24 cellular contexts compared by ENCODE assay signal in genomic region chr5:166768536-166768935, GRCh38.
"Had no signal": no experiment of that assay in that cellular context is flagged by ENCODE, and none has a peak within 500 bp of the region (broad histone marks: within the 10 kb centered on the region; RNA-seq: fewer than 3 reads in every experiment).

No MANE protein-coding gene starts in this region.

- H3K27me3 Mint-ChIP-seq: activated CD4-positive, alpha-beta T cell treated with anti-CD3 and anti-CD28 coated beads, Interleukin-2, amount 10 ng/mL, durations not matched to agents 24 days and 14 days; activated naive CD8-positive, alpha-beta T cell treated with anti-CD3 and anti-CD28 coated beads, Interleukin-2, amount 10 ng/mL, durations not matched to agents 7 days and 5 days; activated T-cell treated with anti-CD3 and anti-CD28 coated beads, Interleukin-2, amount 50 U/mL, for 24 hours; brain; stimulated activated naive CD8-positive, alpha-beta T cell treated with anti-CD3 and anti-CD28 coated beads, Interleukin-15, amount 100 ng/mL, for 72 hours had no signal

- H3K36me3 Mint-ChIP-seq: activated naive CD8-positive, alpha-beta T cell treated with anti-CD3 and anti-CD28 coated beads, Interleukin-2, amount 10 ng/mL, durations not matched to agents 7 days and 5 days; brain had no signal

- DNase-seq: activated CD4-positive, alpha-beta T cell treated with anti-CD3 and anti-CD28 coated beads, Interleukin-2, amount 10 ng/mL, durations not matched to agents 24 days and 14 days; activated CD8-positive, alpha-beta T cell treated with anti-CD3 and anti-CD28 coated beads, Interleukin-2, amount 10 ng/mL, durations not matched to agents 7 days and 5 days; activated naive CD4-positive, alpha-beta T cell treated with Interleukin-2 at 50 U/mL for 16 hours; activated naive CD8-positive, alpha-beta T cell treated with anti-CD3 and anti-CD28 coated beads, Interleukin-2, amount 10 ng/mL, durations not matched to agents 7 days and 5 days; activated T-cell treated with anti-CD3 and anti-CD28 coated beads, Interleukin-2, amount 50 U/mL, for 24 hours; cortex of kidney; foreskin melanocyte; glutamatergic neuron; hypothalamus; lower lobe of right lung; midbrain; small intestine; stimulated activated CD4-positive, alpha-beta T cell treated with anti-CD3 and anti-CD28 coated beads, Interleukin-15, amount 100 ng/mL, for 24 hours; stimulated activated CD4-positive, alpha-beta T cell treated with anti-CD3 and anti-CD28 coated beads, Interleukin-2, amount 100 ng/mL, for 48 hours; stimulated activated naive CD8-positive, alpha-beta T cell treated with anti-CD3 and anti-CD28 coated beads, Interleukin-15, amount 100 ng/mL, for 72 hours; T-helper 1 cell; T1000; trophoblast cell had no signal

- H3K4me1 Mint-ChIP-seq: activated CD4-positive, alpha-beta T cell treated with anti-CD3 and anti-CD28 coated beads, Interleukin-2, amount 10 ng/mL, durations not matched to agents 24 days and 14 days; activated naive CD8-positive, alpha-beta T cell treated with anti-CD3 and anti-CD28 coated beads, Interleukin-2, amount 10 ng/mL, durations not matched to agents 7 days and 5 days; brain; nephron; stimulated activated naive CD8-positive, alpha-beta T cell treated with anti-CD3 and anti-CD28 coated beads, Interleukin-15, amount 100 ng/mL, for 72 hours had no signal

- H3K4me3 ChIP-seq: lower lobe of right lung, right atrium auricular region had no signal

- H3K4me3 Mint-ChIP-seq: activated CD4-positive, alpha-beta T cell treated with anti-CD3 and anti-CD28 coated beads, Interleukin-2, amount 10 ng/mL, durations not matched to agents 24 days and 14 days; activated CD8-positive, alpha-beta T cell treated with anti-CD3 and anti-CD28 coated beads, Interleukin-2, amount 10 ng/mL, durations not matched to agents 7 days and 5 days; activated naive CD8-positive, alpha-beta T cell treated with anti-CD3 and anti-CD28 coated beads, Interleukin-2, amount 10 ng/mL, durations not matched to agents 7 days and 5 days; activated T-cell treated with anti-CD3 and anti-CD28 coated beads, Interleukin-2, amount 50 U/mL, for 24 hours; brain; nephron; stimulated activated naive CD8-positive, alpha-beta T cell treated with anti-CD3 and anti-CD28 coated beads, Interleukin-15, amount 100 ng/mL, for 72 hours had no signal

- H3K9me3 Mint-ChIP-seq: activated CD4-positive, alpha-beta T cell treated with anti-CD3 and anti-CD28 coated beads, Interleukin-2, amount 10 ng/mL, durations not matched to agents 24 days and 14 days; activated naive CD8-positive, alpha-beta T cell treated with anti-CD3 and anti-CD28 coated beads, Interleukin-2, amount 10 ng/mL, durations not matched to agents 7 days and 5 days had no signal

- H3K27ac Mint-ChIP-seq: activated CD4-positive, alpha-beta T cell treated with anti-CD3 and anti-CD28 coated beads, Interleukin-2, amount 10 ng/mL, durations not matched to agents 24 days and 14 days; activated CD8-positive, alpha-beta T cell treated with anti-CD3 and anti-CD28 coated beads, Interleukin-2, amount 10 ng/mL, durations not matched to agents 7 days and 5 days; activated naive CD8-positive, alpha-beta T cell treated with anti-CD3 and anti-CD28 coated beads, Interleukin-2, amount 10 ng/mL, durations not matched to agents 7 days and 5 days; activated T-cell treated with anti-CD3 and anti-CD28 coated beads, Interleukin-2, amount 50 U/mL, for 24 hours; activated T-helper 2 cell treated with anti-CD3 and anti-CD28 coated beads, Interferon-gamma antibody, Interleukin-2, Interleukin-4, amounts not matched to agents 10 μg/mL and 5 μg/mL and 100 μg/mL, durations not matched to agents 14 hours and 24 hours and 36 hours; brain; nephron; progenitor cell of endocrine pancreas; stimulated activated naive CD8-positive, alpha-beta T cell treated with anti-CD3 and anti-CD28 coated beads, Interleukin-15, amount 100 ng/mL, for 72 hours had no signal

- ATAC-seq: activated CD8-positive, alpha-beta T cell treated with anti-CD3 and anti-CD28 coated beads, Interleukin-2, amount 10 ng/mL, durations not matched to agents 7 days and 5 days; esophagus mucosa; lower lobe of right lung; stimulated activated naive CD8-positive, alpha-beta T cell treated with anti-CD3 and anti-CD28 coated beads, Interleukin-15, amount 100 ng/mL, for 72 hours had no signal
